Comparison of ENCODE assay signal across 1 cellular context in the genomic region with DNA sequence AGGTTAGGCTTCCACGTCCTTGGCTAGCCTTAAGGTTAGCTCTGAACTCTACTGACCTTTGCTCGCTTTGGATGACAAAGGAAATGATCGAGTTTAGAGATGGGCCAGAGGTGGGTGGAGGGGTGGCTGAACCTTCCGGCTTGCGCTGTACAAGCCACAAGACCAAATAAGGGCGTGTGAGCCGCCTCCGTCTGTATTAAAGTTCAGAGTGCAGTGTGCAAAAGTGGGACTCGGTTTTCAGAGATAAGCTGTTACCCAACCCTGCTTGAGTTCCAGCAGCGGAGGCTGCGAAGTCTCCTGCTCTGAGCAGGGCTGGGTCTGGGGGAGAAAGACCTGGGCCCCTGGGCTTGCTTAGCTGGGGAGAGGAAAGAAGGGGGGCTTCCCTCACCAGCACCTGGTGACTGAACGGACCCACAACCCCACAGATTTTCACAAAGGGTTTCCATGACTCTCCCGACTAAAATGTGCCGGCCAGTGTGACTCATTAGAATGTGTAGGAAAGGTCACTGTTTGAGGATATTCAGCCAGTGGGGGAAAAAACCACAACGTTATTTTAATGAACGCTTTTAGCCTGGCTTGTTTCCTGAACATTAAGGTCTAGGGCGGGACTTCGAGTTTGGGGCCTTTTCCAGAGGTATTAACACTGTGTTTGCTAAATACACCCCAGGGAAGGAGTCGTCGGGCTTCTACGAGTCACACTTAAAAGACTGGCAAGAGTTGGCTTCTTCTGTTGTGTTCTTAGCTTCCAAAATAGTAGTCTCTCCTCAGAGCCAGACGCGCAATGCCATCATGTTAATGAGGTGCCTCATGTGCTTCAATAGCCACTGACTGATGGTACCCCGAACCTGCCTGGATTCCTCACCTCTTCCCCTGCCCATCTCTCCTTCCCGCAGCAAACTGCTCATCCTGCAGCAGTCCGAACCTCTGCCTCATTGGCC.
TF ChIP-seq lines count a peak whose summit lies in the region.

No MANE protein-coding gene starts in this region.

TF ChIP-seq in GM12878, 131 proteins besides CTCF, POLR2A, EP300 and RAD21 (continued from another document):
- TF ChIP-seq, protein P1, sequence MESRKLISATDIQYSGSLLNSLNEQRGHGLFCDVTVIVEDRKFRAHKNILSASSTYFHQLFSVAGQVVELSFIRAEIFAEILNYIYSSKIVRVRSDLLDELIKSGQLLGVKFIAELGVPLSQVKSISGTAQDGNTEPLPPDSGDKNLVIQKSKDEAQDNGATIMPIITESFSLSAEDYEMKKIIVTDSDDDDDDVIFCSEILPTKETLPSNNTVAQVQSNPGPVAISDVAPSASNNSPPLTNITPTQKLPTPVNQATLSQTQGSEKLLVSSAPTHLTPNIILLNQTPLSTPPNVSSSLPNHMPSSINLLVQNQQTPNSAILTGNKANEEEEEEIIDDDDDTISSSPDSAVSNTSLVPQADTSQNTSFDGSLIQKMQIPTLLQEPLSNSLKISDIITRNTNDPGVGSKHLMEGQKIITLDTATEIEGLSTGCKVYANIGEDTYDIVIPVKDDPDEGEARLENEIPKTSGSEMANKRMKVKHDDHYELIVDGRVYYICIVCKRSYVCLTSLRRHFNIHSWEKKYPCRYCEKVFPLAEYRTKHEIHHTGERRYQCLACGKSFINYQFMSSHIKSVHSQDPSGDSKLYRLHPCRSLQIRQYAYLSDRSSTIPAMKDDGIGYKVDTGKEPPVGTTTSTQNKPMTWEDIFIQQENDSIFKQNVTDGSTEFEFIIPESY (IDR thresholded peaks at IDR 0.05): peak; percentile 52; the same call in 1 of the 2 replicates
- TF ChIP-seq, protein P2, sequence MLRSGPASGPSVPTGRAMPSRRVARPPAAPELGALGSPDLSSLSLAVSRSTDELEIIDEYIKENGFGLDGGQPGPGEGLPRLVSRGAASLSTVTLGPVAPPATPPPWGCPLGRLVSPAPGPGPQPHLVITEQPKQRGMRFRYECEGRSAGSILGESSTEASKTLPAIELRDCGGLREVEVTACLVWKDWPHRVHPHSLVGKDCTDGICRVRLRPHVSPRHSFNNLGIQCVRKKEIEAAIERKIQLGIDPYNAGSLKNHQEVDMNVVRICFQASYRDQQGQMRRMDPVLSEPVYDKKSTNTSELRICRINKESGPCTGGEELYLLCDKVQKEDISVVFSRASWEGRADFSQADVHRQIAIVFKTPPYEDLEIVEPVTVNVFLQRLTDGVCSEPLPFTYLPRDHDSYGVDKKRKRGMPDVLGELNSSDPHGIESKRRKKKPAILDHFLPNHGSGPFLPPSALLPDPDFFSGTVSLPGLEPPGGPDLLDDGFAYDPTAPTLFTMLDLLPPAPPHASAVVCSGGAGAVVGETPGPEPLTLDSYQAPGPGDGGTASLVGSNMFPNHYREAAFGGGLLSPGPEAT (IDR thresholded peaks at IDR 0.05; ENCODE audit: low read depth): no peak; the same call in 1 of the 2 replicates
- TF ChIP-seq YY1 (IDR thresholded peaks at IDR 0.05; ENCODE audit: low read depth, low read length): 0 out of 2 replicates have a peak, but pooled peaks have one; percentile 5
- peak; percentile 56 for TF ChIP-seq NBN (IDR thresholded peaks at IDR 0.05)
- peak; percentile 35 for TF ChIP-seq ATF7 (IDR thresholded peaks at IDR 0.05; ENCODE audit: low read depth)
- TF ChIP-seq FOXM1 (IDR thresholded peaks at IDR 0.05; ENCODE audit: low read depth, low read length): peak; percentile 81
- no peak for TF ChIP-seq MEF2B (IDR thresholded peaks at IDR 0.05; ENCODE audit: partially characterized antibody, poor library complexity, severe bottlenecking)
- peak; percentile 67 for TF ChIP-seq NFIC (IDR thresholded peaks at IDR 0.05; ENCODE audit: low read depth, low read length)
- TF ChIP-seq POLR2AphosphoS5 (IDR thresholded peaks at IDR 0.05; ENCODE audit: low read length): peak; percentile 79
- TF ChIP-seq RB1 (IDR thresholded peaks at IDR 0.05; ENCODE audit: borderline replicate concordance): 0 out of 2 replicates have a peak, but pooled peaks have one; percentile 43
- TF ChIP-seq CHD2 (IDR thresholded peaks at IDR 0.05; ENCODE audit: borderline replicate concordance, low read depth, low read length): peak; percentile 61; the same call in 1 of the 2 replicates
- TF ChIP-seq STAT1 (conservative IDR thresholded peaks at IDR 0.05): peak; percentile 36; the same call in 1 of the 2 replicates
- TF ChIP-seq TAF1 (IDR thresholded peaks at IDR 0.05; ENCODE audit: borderline replicate concordance, low read depth, low read length): peak; percentile 83; the same call in 1 of the 2 replicates
- no peak for TF ChIP-seq ZBED1 (IDR thresholded peaks at IDR 0.05; ENCODE audit: borderline replicate concordance)
- peak; percentile 98 to 99 for TF ChIP-seq SRF (IDR thresholded peaks at IDR 0.05; ENCODE audit: low read depth in 2 of 2, low read length in 2 of 2)
- TF ChIP-seq NR2C1 (IDR thresholded peaks at IDR 0.05): peak; percentile 77
- TF ChIP-seq CEBPB (IDR thresholded peaks at IDR 0.05; ENCODE audit: borderline replicate concordance in 1 of 2, low read depth in 2 of 2, low read length in 2 of 2): 0 out of 4 replicates have a peak, but pooled peaks of 1 of the 2 experiments have one; percentile 31
- no peak for TF ChIP-seq HDAC2 (IDR thresholded peaks at IDR 0.05)
- peak in 1 of 2 experiments; percentile 67; a peak in 1 of 3 replicates for TF ChIP-seq EGR1 (IDR thresholded peaks at IDR 0.05; ENCODE audit: borderline replicate concordance in 1 of 2, low read depth in 2 of 2, low read length in 2 of 2)
- TF ChIP-seq, protein P3, sequence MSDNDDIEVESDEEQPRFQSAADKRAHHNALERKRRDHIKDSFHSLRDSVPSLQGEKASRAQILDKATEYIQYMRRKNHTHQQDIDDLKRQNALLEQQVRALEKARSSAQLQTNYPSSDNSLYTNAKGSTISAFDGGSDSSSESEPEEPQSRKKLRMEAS (IDR thresholded peaks at IDR 0.05; ENCODE audit: low read depth, low read length): peak; percentile 53; the same call in 1 of the 2 replicates
- peak; percentile 64; the same call in 1 of the 2 replicates for TF ChIP-seq TBL1XR1 (IDR thresholded peaks at IDR 0.05; ENCODE audit: low read depth, low read length)
- TF ChIP-seq, protein P4, sequence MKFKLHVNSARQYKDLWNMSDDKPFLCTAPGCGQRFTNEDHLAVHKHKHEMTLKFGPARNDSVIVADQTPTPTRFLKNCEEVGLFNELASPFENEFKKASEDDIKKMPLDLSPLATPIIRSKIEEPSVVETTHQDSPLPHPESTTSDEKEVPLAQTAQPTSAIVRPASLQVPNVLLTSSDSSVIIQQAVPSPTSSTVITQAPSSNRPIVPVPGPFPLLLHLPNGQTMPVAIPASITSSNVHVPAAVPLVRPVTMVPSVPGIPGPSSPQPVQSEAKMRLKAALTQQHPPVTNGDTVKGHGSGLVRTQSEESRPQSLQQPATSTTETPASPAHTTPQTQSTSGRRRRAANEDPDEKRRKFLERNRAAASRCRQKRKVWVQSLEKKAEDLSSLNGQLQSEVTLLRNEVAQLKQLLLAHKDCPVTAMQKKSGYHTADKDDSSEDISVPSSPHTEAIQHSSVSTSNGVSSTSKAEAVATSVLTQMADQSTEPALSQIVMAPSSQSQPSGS (IDR thresholded peaks at IDR 0.05; ENCODE audit: low read length): peak; percentile 55
- peak; percentile 98 for TF ChIP-seq NR2F1 (conservative IDR thresholded peaks at IDR 0.05)
- peak; percentile 55 for TF ChIP-seq SMAD1 (IDR thresholded peaks at IDR 0.05; ENCODE audit: low read depth, partially characterized antibody)
- no peak for TF ChIP-seq RBBP5 (conservative IDR thresholded peaks at IDR 0.05)
- TF ChIP-seq DPF2 (IDR thresholded peaks at IDR 0.05): no peak
- no peak for TF ChIP-seq SMC3 (IDR thresholded peaks at IDR 0.05; ENCODE audit: borderline replicate concordance, low read length)
- peak; percentile 53 for TF ChIP-seq KLF5 (IDR thresholded peaks at IDR 0.05; ENCODE audit: partially characterized antibody)
- no peak for TF ChIP-seq BACH1 (IDR thresholded peaks at IDR 0.05; ENCODE audit: borderline replicate concordance)
- TF ChIP-seq TCF12 (IDR thresholded peaks at IDR 0.05; ENCODE audit: low read depth, low read length): peak; percentile 19; the same call in 1 of the 2 replicates
- TF ChIP-seq SMAD5 (IDR thresholded peaks at IDR 0.05; ENCODE audit: low read depth): peak; percentile 89; the same call in 1 of the 2 replicates
- TF ChIP-seq CHD1 (IDR thresholded peaks at IDR 0.05; ENCODE audit: low read depth, low read length): peak; percentile 27; the same call in 1 of the 2 replicates
- TF ChIP-seq, protein P5, sequence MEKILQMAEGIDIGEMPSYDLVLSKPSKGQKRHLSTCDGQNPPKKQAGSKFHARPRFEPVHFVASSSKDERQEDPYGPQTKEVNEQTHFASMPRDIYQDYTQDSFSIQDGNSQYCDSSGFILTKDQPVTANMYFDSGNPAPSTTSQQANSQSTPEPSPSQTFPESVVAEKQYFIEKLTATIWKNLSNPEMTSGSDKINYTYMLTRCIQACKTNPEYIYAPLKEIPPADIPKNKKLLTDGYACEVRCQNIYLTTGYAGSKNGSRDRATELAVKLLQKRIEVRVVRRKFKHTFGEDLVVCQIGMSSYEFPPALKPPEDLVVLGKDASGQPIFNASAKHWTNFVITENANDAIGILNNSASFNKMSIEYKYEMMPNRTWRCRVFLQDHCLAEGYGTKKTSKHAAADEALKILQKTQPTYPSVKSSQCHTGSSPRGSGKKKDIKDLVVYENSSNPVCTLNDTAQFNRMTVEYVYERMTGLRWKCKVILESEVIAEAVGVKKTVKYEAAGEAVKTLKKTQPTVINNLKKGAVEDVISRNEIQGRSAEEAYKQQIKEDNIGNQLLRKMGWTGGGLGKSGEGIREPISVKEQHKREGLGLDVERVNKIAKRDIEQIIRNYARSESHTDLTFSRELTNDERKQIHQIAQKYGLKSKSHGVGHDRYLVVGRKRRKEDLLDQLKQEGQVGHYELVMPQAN (conservative IDR thresholded peaks at IDR 0.05): 0 out of 2 replicates have a peak, but pooled peaks have one; percentile 47
- no peak for TF ChIP-seq IRF4 (IDR thresholded peaks at IDR 0.05; ENCODE audit: low read depth, low read length)
TF ChIP-seq in GM12878: peak in this region for 47.
